ENCODE assay signal across 18 cellular contexts in the genomic region with DNA sequence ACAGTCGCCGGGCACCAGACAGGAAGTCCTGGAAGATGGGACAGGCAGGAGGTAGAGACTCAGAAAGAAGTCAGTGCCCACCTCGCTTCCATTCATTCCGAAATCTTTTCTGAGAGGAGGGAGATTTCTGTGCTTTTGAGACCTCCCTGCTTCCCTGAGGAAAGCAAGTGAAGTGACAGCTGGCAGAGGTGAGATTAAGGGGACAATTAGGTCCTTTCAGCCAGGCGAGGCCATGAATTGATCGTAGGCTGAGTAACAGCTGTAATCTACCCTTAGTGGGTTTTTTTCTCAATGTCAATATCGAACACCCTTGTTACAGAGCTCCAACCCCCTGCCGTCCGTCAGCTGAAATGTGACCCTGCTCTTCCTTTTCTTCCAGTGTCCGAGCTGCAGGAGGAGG.
"Had no signal": no experiment of that assay in that cellular context is flagged by ENCODE, and none has a peak within 500 bp of the region (broad histone marks: within the 10 kb centered on the region; RNA-seq: fewer than 3 reads in every experiment).

No MANE protein-coding gene starts in this region.

- H3K36me3 Mint-ChIP-seq: activated naive CD4-positive, alpha-beta T cell treated with anti-CD3 and anti-CD28 coated beads, Interleukin-2, amount 10 ng/mL, durations not matched to agents 7 days and 5 days; natural killer cell had no signal

- DNase-seq: activated B cell treated with CpG ODN at 0.5 μM for 24 hours; activated CD4-positive, alpha-beta T cell treated with anti-CD3 and anti-CD28 coated beads, Interleukin-2, amount 10 ng/mL, durations not matched to agents 24 days and 14 days; activated naive CD4-positive, alpha-beta T cell treated with anti-CD3 and anti-CD28 coated beads, Interleukin-2, amount 10 ng/mL, durations not matched to agents 7 days and 5 days; activated T-cell treated with anti-CD3 and anti-CD28 coated beads for 4 hours; caudate nucleus; effector memory CD4-positive, alpha-beta T cell; hypothalamus; lower lobe of right lung; mucosa of descending colon; natural killer cell; ovary; stimulated activated CD4-positive, alpha-beta T cell treated with anti-CD3 and anti-CD28 coated beads, Interleukin-4, amount 100 ng/mL, for 4 hours; stomach; T-helper 17 cell; tibial artery had no signal

- H3K27me3 Mint-ChIP-seq: activated naive CD4-positive, alpha-beta T cell treated with anti-CD3 and anti-CD28 coated beads, Interleukin-2, amount 10 ng/mL, durations not matched to agents 7 days and 5 days had no signal

- H3K36me3 ChIP-seq: ovary had no signal

- H3K27me3 ChIP-seq: ovary, stomach, tibial artery had no signal

- H3K4me1 Mint-ChIP-seq: activated B cell treated with CpG ODN at 0.5 μM for 24 hours; activated CD4-positive, alpha-beta T cell treated with anti-CD3 and anti-CD28 coated beads, Interleukin-2, amount 10 ng/mL, durations not matched to agents 24 days and 14 days; activated naive CD4-positive, alpha-beta T cell treated with anti-CD3 and anti-CD28 coated beads, Interleukin-2, amount 10 ng/mL, durations not matched to agents 7 days and 5 days; activated T-helper 17 cell treated with anti-CD3 and anti-CD28 coated beads, Interleukin-2, amount 50 U/mL, for 72 hours; natural killer cell had no signal

- H3K4me3 Mint-ChIP-seq: activated B cell treated with CpG ODN at 0.5 μM for 24 hours; activated CD4-positive, alpha-beta T cell treated with anti-CD3 and anti-CD28 coated beads, Interleukin-2, amount 10 ng/mL, durations not matched to agents 24 days and 14 days; activated naive CD4-positive, alpha-beta T cell treated with anti-CD3 and anti-CD28 coated beads, Interleukin-2, amount 10 ng/mL, durations not matched to agents 7 days and 5 days; activated T-helper 17 cell treated with anti-CD3 and anti-CD28 coated beads, Interleukin-2, amount 50 U/mL, for 72 hours; natural killer cell; T-helper 17 cell had no signal

- H3K27ac ChIP-seq: coronary artery, lower lobe of right lung, ovary had no signal

- H3K9me3 ChIP-seq: lower lobe of right lung, mucosa of descending colon, ovary, stomach, tibial artery had no signal

- H3K9me3 Mint-ChIP-seq: activated B cell treated with CpG ODN at 0.5 μM for 24 hours; activated CD4-positive, alpha-beta T cell treated with anti-CD3 and anti-CD28 coated beads, Interleukin-2, amount 10 ng/mL, durations not matched to agents 24 days and 14 days; activated naive CD4-positive, alpha-beta T cell treated with anti-CD3 and anti-CD28 coated beads, Interleukin-2, amount 10 ng/mL, durations not matched to agents 7 days and 5 days; activated T-helper 17 cell treated with anti-CD3 and anti-CD28 coated beads, Interleukin-2, amount 50 U/mL, for 72 hours; natural killer cell had no signal

- H3K4me3 ChIP-seq: coronary artery, lower lobe of right lung, mucosa of descending colon, ovary, skin epidermis, stomach, tibial artery had no signal

- H3K27ac Mint-ChIP-seq: activated B cell treated with CpG ODN at 0.5 μM for 24 hours; activated CD4-positive, alpha-beta T cell treated with anti-CD3 and anti-CD28 coated beads, Interleukin-2, amount 10 ng/mL, durations not matched to agents 24 days and 14 days; activated naive CD4-positive, alpha-beta T cell treated with anti-CD3 and anti-CD28 coated beads, Interleukin-2, amount 10 ng/mL, durations not matched to agents 7 days and 5 days; activated T-helper 17 cell treated with anti-CD3 and anti-CD28 coated beads, Interleukin-2, amount 50 U/mL, for 72 hours; natural killer cell; T-helper 17 cell had no signal

- ATAC-seq: activated T-helper 17 cell treated with anti-CD3 and anti-CD28 coated beads, Interleukin-2, amount 50 U/mL, for 72 hours; lower lobe of right lung; mucosa of descending colon; natural killer cell; T-helper 17 cell had no signal
